ENCODE assay signal across 1 cellular context in the genomic region with DNA sequence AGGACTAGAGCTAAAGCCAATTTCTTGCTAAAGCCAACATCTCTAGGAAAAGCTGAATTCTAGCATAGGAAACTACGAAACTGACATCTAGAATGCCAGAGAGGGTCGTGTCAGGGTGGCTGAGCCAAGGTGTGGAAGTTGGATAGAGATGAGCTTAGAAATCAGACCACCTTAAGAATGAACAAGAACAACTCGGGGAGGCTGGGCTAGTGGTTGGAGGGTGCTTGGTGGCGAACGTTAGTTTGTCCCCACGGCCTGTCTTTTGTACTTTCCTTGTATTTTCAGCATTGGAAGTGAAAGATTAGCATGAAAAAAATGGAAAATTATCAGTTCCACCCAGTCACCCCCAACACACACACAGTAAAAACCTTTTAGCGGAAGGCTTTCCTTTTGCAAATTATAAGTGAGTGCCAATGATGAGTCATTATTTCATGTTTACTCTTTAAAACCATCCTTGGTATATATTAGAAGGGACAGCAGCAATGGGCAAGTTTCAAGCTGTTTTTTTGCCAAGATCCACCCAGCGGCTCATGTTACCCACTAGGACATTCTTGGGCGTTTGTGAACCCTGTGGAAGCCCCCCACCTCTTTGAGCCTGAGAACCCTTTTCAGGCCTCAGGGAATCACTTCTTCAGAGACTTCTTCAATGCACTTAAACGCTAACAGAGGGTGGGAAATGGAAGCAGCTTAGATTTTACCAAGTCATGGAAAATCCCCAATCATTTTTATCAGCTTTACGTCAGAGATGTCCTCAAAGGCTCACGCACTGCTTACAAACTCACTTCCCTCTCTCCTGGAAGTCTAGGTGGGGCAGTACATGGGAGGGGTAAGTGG.
TF ChIP-seq lines count a peak whose summit lies in the region.

No MANE protein-coding gene starts in this region.

TF ChIP-seq in IMR-90, 13 proteins besides CTCF, POLR2A, EP300 and RAD21:
- TF ChIP-seq RFX5 (IDR thresholded peaks at IDR 0.05; ENCODE audit: low read depth, low read length), result no peak
- 0 out of 2 replicates have a peak, but pooled peaks have one; percentile 47 for TF ChIP-seq FOS (IDR thresholded peaks at IDR 0.05; ENCODE audit: low read depth, low read length)
- TF ChIP-seq BHLHE40 (IDR thresholded peaks at IDR 0.05; ENCODE audit: low read depth, low read length), result no peak
- TF ChIP-seq CHD1 (IDR thresholded peaks at IDR 0.05; ENCODE audit: low read depth, low read length), result no peak
- peak; percentile 72 for TF ChIP-seq NFE2L2 (IDR thresholded peaks at IDR 0.05; ENCODE audit: low read depth, low read length)
- no peak for TF ChIP-seq RCOR1 (IDR thresholded peaks at IDR 0.05; ENCODE audit: insufficient replicate concordance, low read length)
- no peak for TF ChIP-seq SMC3 (IDR thresholded peaks at IDR 0.05; ENCODE audit: low read depth, low read length)
- TF ChIP-seq MAFK (IDR thresholded peaks at IDR 0.05; ENCODE audit: low read depth, low read length), result no peak
